In genomic region chr3:100399341-100400071, GRCh38 we compare ENCODE assay signal across 8 cellular contexts. TPM values are rescaled to one million over a fixed set of nuclear protein-coding genes. Genes with fewer than 3 reads are reported as not detected.
DNase-seq lines count a peak whose midpoint lies in the region; ATAC-seq and TF ChIP-seq lines count a peak whose summit lies in the region.

No MANE protein-coding gene starts in this region.

- H3K27ac ChIP-seq in OCI-LY7 (ENCODE audit: low read depth, low read length, poor library complexity, severe bottlenecking) (peak overlapping the region; percentile 81), parathyroid adenoma (no peak overlapping the region)

- TF ChIP-seq CTCF in OCI-LY7 (conservative IDR thresholded peaks at IDR 0.05; ENCODE audit: low read length): no peak
- TF ChIP-seq CTCF in epithelial cell of proximal tubule (conservative IDR thresholded peaks at IDR 0.05; ENCODE audit: low read depth, low read length): no peak
- TF ChIP-seq CTCF in parathyroid adenoma (IDR thresholded peaks at IDR 0.05): no peak

- H3K36me3 ChIP-seq in OCI-LY7 (ENCODE audit: insufficient read depth, low read length) (peaks cover 38% of the 10 kb centered on the region), parathyroid adenoma (ENCODE audit: control insufficient read depth, insufficient read depth, low read length) (no peaks in the 10 kb centered on the region)

- DNase-seq in D341Med (ENCODE audit: low spot score): peak; percentile 34
- peak; percentile 4 for DNase-seq in OCI-LY7 (ENCODE audit: low spot score)
- no peak for DNase-seq in epithelial cell of proximal tubule (ENCODE audit: low read depth)
- DNase-seq in epidermal melanocyte (ENCODE audit: insufficient read length, low spot score): no peak
- DNase-seq in Ammon's horn (ENCODE audit: low spot score): no peak
- no peak for DNase-seq in stimulated activated CD4-positive, alpha-beta T cell treated with anti-CD3 and anti-CD28 coated beads, Interleukin-1b, Interleukin-23, amount 100 ng/mL, for 48 hours

- intact Hi-C loops in OCI-LY7 (cut with micrococcal nuclease; ENCODE audit: unreplicated experiment): loop anchor here (1.0 to 10.0 kb wide), 4 partner anchors 8 to 1165 kb away; partner anchors contain the start of genes NIT2 and TRMT10C

- no peaks in the 10 kb centered on the region for H3K27me3 ChIP-seq in parathyroid adenoma (ENCODE audit: control insufficient read depth, insufficient read depth, low read length)

- H2AFZ ChIP-seq in OCI-LY7 (ENCODE audit: low read length) (no peak overlapping the region), parathyroid adenoma (no peak overlapping the region)

- POLR2A ChIA-PET in OCI-LY7 (lab: Charles Lee): interaction anchor here (0.6 to 2.6 kb wide), 7 partner anchors 8 to 312 kb away, joined by 3 to 12 read pairs (median 5); no protein-coding TSS in a partner anchor

- H3K9ac ChIP-seq in parathyroid adenoma: no peak overlapping the region

- peaks cover 93% of the 10 kb centered on the region for H3K79me2 ChIP-seq in OCI-LY7 (ENCODE audit: insufficient read depth, low read depth, low read length)
- H3K79me2 ChIP-seq in parathyroid adenoma: peaks cover 44% of the 10 kb centered on the region

- H3K9me2 ChIP-seq in OCI-LY7 (ENCODE audit: insufficient read depth, low read length): no peaks in the 10 kb centered on the region

- peak overlapping the region; percentile 93 for H3K4me3 ChIP-seq in OCI-LY7 (ENCODE audit: low read depth, low read length, poor library complexity, severe bottlenecking)
- H3K4me3 ChIP-seq in epithelial cell of proximal tubule (ENCODE audit: low read depth, low read length): peak overlapping the region; percentile 78
- H3K4me3 ChIP-seq in parathyroid adenoma (ENCODE audit: low read depth, low read length): peak overlapping the region; percentile 97

- H3K4me1 ChIP-seq in OCI-LY7 (ENCODE audit: insufficient read depth, low read length, poor library complexity, severe bottlenecking) (peaks cover 33% of the 10 kb centered on the region), parathyroid adenoma (peaks cover 12% of the 10 kb centered on the region)

- TSS peak; percentile 54 for BruUV-seq in OCI-LY7 (replicated peaks; lab: Mats Ljungman, UMichigan)

- ATAC-seq in HG02981 (IDR thresholded peaks at IDR 0.05; ENCODE audit: unreplicated experiment): no peak

- CTCF ChIA-PET in OCI-LY7 (lab: Charles Lee; ENCODE audit: unreplicated experiment): no interaction called here

- H3K4me2 ChIP-seq in OCI-LY7 (ENCODE audit: low read length): peak overlapping the region; percentile 76
- peak overlapping the region; percentile 95 for H3K4me2 ChIP-seq in parathyroid adenoma (ENCODE audit: low read length)

- H4K20me1 ChIP-seq in OCI-LY7 (ENCODE audit: insufficient read depth, low read length): peaks cover 13% of the 10 kb centered on the region

- H3K9me3 ChIP-seq in OCI-LY7 (ENCODE audit: low read length) (no peaks in the 10 kb centered on the region), parathyroid adenoma (ENCODE audit: control insufficient read depth, low read length) (no peaks in the 10 kb centered on the region)

RNA-seq across cellular contexts. Expression of gene TOMM70, which starts 1.4 kb away (rescaled TPM):
- total RNA-seq in OCI-LY7 (2014; rRNA removed; shearing (Covaris generic)): 41.2 and 45.7 TPM in 2 replicates
- total RNA-seq in OCI-LY7 (2022): 54.5 and 54.8 TPM in 2 replicates
- total RNA-seq in epithelial cell of proximal tubule: 27.5 and 37.0 TPM in 2 replicates

RNA-seq across cellular contexts. Expression of gene LNP1, which starts 1.8 kb away (rescaled TPM):
- total RNA-seq in OCI-LY7 (2014; rRNA removed; shearing (Covaris generic)): 8.8 and 8.9 TPM in 2 replicates
- 10.8 and 12.7 TPM in 2 replicates for total RNA-seq in OCI-LY7 (2022)
- total RNA-seq in epithelial cell of proximal tubule: 1.6 and 2.3 TPM in 2 replicates

Comparison
In these comparisons a context has a peak if more than half of its experiments do, and no peak if none do; other contexts are left out.
1. DNase-seq: peak in D341Med (single experiment) and OCI-LY7 (single experiment); none in epithelial cell of proximal tubule (single experiment), epidermal melanocyte (single experiment), Ammon's horn (single experiment) and stimulated activated CD4-positive, alpha-beta T cell treated with anti-CD3 and anti-CD28 coated beads, Interleukin-1b, Interleukin-23, amount 100 ng/mL, for 48 hours (single experiment).
2. Peak in every context shown above with its lines, with median percentiles within 50 percentile points of each other: H3K4me3 ChIP-seq.